ENCODE assay signal across 9 cellular contexts in the genomic region with DNA sequence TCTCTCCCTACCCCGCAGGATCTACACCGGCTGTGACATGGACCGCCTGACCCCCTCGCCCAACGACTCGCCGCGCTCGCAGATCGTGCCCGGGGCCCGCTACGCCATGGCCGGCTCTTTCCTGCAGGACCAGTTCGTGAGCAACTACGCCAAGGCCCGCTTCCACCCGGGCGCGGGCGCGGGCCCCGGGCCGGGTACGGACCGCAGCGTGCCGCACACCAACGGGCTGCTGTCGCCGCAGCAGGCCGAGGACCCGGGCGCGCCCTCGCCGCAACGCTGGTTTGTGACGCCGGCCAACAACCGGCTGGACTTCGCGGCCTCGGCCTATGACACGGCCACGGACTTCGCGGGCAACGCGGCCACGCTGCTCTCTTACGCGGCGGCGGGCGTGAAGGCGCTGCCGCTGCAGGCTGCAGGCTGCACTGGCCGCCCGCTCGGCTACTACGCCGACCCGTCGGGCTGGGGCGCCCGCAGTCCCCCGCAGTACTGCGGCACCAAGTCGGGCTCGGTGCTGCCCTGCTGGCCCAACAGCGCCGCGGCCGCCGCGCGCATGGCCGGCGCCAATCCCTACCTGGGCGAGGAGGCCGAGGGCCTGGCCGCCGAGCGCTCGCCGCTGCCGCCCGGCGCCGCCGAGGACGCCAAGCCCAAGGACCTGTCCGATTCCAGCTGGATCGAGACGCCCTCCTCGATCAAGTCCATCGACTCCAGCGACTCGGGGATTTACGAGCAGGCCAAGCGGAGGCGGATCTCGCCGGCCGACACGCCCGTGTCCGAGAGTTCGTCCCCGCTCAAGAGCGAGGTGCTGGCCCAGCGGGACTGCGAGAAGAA. TPM values are rescaled to one million over a fixed set of nuclear protein-coding genes. Genes with fewer than 3 reads are reported as not detected.
DNase-seq lines count a peak whose midpoint lies in the region; ATAC-seq, FAIRE-seq and TF ChIP-seq lines count a peak whose summit lies in the region.
"Had no signal": no experiment of that assay in that cellular context is flagged by ENCODE, and none has a peak within 500 bp of the region (broad histone marks: within the 10 kb centered on the region; RNA-seq: fewer than 3 reads in every experiment).

No MANE protein-coding gene starts in this region.

- H3K4me1 ChIP-seq in sigmoid colon = peaks cover 0 to 40% (median 23%) of the 10 kb centered on the region in 4 donors

- WGBS in sigmoid colon, 2 donors = 2% methylated on average over 114 of the region's 114 CpGs

- H3K36me3 Mint-ChIP-seq in activated T-helper 17 cell treated with anti-CD3 and anti-CD28 coated beads, Interleukin-2, amount 50 U/mL, for 72 hours (ENCODE audit: low read depth) = peaks cover 15% of the 10 kb centered on the region

- FAIRE-seq in GM12891 (lab: Jason Lieb, UNC) = peak; percentile 57

- no peak for TF ChIP-seq EP300 in sigmoid colon (IDR thresholded peaks at IDR 0.05)

- intact Hi-C loops in left ventricle myocardium superior (cut with micrococcal nuclease) (no loop called here), sigmoid colon (cut with DNase I) (no loop called here)

- no peak overlapping the region for H3K27ac ChIP-seq in sigmoid colon

- H3K4me3 Mint-ChIP-seq in activated T-helper 17 cell treated with anti-CD3 and anti-CD28 coated beads, Interleukin-2, amount 50 U/mL, for 72 hours = peak overlapping the region; percentile 68

- peaks cover 83% of the 10 kb centered on the region for H3K27me3 Mint-ChIP-seq in activated T-helper 17 cell treated with anti-CD3 and anti-CD28 coated beads, Interleukin-2, amount 50 U/mL, for 72 hours

- H3K9me3 ChIP-seq in sigmoid colon = no peaks in the 10 kb centered on the region

- H3K27me3 ChIP-seq in sigmoid colon = peaks cover 67 to 100% (median 97%) of the 10 kb centered on the region in 3 donors

- no peak overlapping the region for H3K27ac Mint-ChIP-seq in activated T-helper 17 cell treated with anti-CD3 and anti-CD28 coated beads, Interleukin-2, amount 50 U/mL, for 72 hours

- no peak for DNase-seq in GM12891 (ENCODE audit: insufficient read length, low spot score)
- DNase-seq in left ventricle myocardium superior = peak; percentile 40
- DNase-seq in sigmoid colon = no peak
- no peak for DNase-seq in Kasumi-1 (lab: John Stamatoyannopoulos, UW)
- DNase-seq in NK-92 treated with Interleukin-12 subunit alpha and Interleukin-12 subunit beta, amount 100 ng/mL, for 24 hours (lab: John Stamatoyannopoulos, UW) = no peak
- DNase-seq in foreskin melanocyte = no peak
- DNase-seq: NCI-H1092 treated with DMSO at 0.1 percent for 48 hours had no signal

- no peak for TF ChIP-seq CTCF in sigmoid colon (IDR thresholded peaks at IDR 0.05)

- TF ChIP-seq POLR2A in GM12891 (IDR thresholded peaks at IDR 0.05; ENCODE audit: low read depth, low read length) (no peak), sigmoid colon (IDR thresholded peaks at IDR 0.05) (no peak)

- H3K4me1 Mint-ChIP-seq in activated T-helper 17 cell treated with anti-CD3 and anti-CD28 coated beads, Interleukin-2, amount 50 U/mL, for 72 hours = peaks cover 11% of the 10 kb centered on the region

- peak overlapping the region in 3 of 4 donors; percentile 2 to 37 (median 35) for H3K4me3 ChIP-seq in sigmoid colon

- ATAC-seq in activated T-helper 17 cell treated with anti-CD3 and anti-CD28 coated beads, Interleukin-2, amount 50 U/mL, for 72 hours (replicated peaks) = peak; percentile 35
- ATAC-seq in left ventricle myocardium superior = peak; percentile 61
- ATAC-seq in GM21367 (IDR thresholded peaks at IDR 0.05; ENCODE audit: unreplicated experiment) = no peak

- no peaks in the 10 kb centered on the region for H3K36me3 ChIP-seq in sigmoid colon

- H3K9me3 Mint-ChIP-seq in activated T-helper 17 cell treated with anti-CD3 and anti-CD28 coated beads, Interleukin-2, amount 50 U/mL, for 72 hours = peaks cover 4% of the 10 kb centered on the region

TF ChIP-seq in GM12891, 5 proteins besides CTCF, POLR2A, EP300 and RAD21:
- no peak for TF ChIP-seq PAX5 (IDR thresholded peaks at IDR 0.05; ENCODE audit: insufficient read depth, low read length, severe bottlenecking)
- no peak for TF ChIP-seq SPI1 (IDR thresholded peaks at IDR 0.05; ENCODE audit: low read depth, low read length)
- TF ChIP-seq POU2F2 (IDR thresholded peaks at IDR 0.05; ENCODE audit: low read depth, low read length) = no peak
- TF ChIP-seq TAF1 (IDR thresholded peaks at IDR 0.05; ENCODE audit: low read depth, low read length) = no peak
- TF ChIP-seq POLR2AphosphoS5 (IDR thresholded peaks at IDR 0.05; ENCODE audit: low read depth, low read length) = no peak

RNA-seq across cellular contexts. Expression of a gene that starts 7.5 kb away (rescaled TPM):
- not detected for polyA plus RNA-seq in GM12891 (2012; ENCODE audit: low read depth, missing spikeins)
- total RNA-seq in activated T-helper 17 cell treated with anti-CD3 and anti-CD28 coated beads, Interleukin-2, amount 50 U/mL, for 72 hours = under 1 TPM; 0.05 to 0.06 TPM
- total RNA-seq in left ventricle myocardium superior (not detected), sigmoid colon (not detected)
- polyA plus RNA-seq in sigmoid colon = not detected
